In genomic region chr21:43178175-43178574, GRCh38 we compare ENCODE assay signal across 17 cellular contexts. TPM values are rescaled to one million over a fixed set of nuclear protein-coding genes. Genes with fewer than 3 reads are reported as not detected.
"Had no signal": no experiment of that assay in that cellular context is flagged by ENCODE, and none has a peak within 500 bp of the region (broad histone marks: within the 10 kb centered on the region; RNA-seq: fewer than 3 reads in every experiment).

No MANE protein-coding gene starts in this region.

RNA-seq across cellular contexts. Expression of gene CRYAA, which starts 9.4 kb away (rescaled TPM):
- total RNA-seq: activated B cell treated with CpG ODN at 0.5 μM for 24 hours; activated CD4-positive, alpha-beta memory T cell treated with anti-CD3 and anti-CD28 coated beads for 36 hours; activated CD4-positive, alpha-beta T cell treated with anti-CD3 and anti-CD28 coated beads, Interleukin-2, amount 10 ng/mL, durations not matched to agents 24 days and 14 days; activated CD8-positive, alpha-beta memory T cell treated with anti-CD3 and anti-CD28 coated beads for 36 hours; activated CD8-positive, alpha-beta T cell treated with anti-CD3 and anti-CD28 coated beads for 36 hours; activated naive CD4-positive, alpha-beta T cell treated with anti-CD3 and anti-CD28 coated beads for 36 hours; activated naive CD4-positive, alpha-beta T cell treated with anti-CD3 and anti-CD28 coated beads, Interleukin-2, amount 50 U/mL, for 72 hours; activated naive CD8-positive, alpha-beta T cell treated with anti-CD3 and anti-CD28 coated beads for 36 hours; activated T-cell treated with anti-CD3 and anti-CD28 coated beads, Interleukin-2, amount 50 U/mL, for 4 hours; activated T-cell treated with anti-CD3 and anti-CD28 coated beads, Interleukin-2, amount 50 U/mL, for 72 hours; activated T-helper 1 cell treated with anti-CD3 and anti-CD28 coated beads, Interleukin-12 subunit alpha, Interleukin-12 subunit beta, Interleukin-2, Interleukin-4 antibody, amounts not matched to agents 30 ng/mL and 10 ng/mL and 1 ng/mL, durations not matched to agents 14 hours and 24 hours and 36 hours; activated T-helper 17 cell treated with anti-CD3 and anti-CD28 coated beads, Interleukin-2, amount 50 U/mL, for 72 hours; adrenal gland; aorta; astrocyte; bronchial epithelial cell; cardiac muscle cell had no signal
- polyA plus RNA-seq: adrenal gland, aorta, cardiac muscle cell had no signal
